Comparison of ENCODE assay signal across 27 cellular contexts in the genomic region with DNA sequence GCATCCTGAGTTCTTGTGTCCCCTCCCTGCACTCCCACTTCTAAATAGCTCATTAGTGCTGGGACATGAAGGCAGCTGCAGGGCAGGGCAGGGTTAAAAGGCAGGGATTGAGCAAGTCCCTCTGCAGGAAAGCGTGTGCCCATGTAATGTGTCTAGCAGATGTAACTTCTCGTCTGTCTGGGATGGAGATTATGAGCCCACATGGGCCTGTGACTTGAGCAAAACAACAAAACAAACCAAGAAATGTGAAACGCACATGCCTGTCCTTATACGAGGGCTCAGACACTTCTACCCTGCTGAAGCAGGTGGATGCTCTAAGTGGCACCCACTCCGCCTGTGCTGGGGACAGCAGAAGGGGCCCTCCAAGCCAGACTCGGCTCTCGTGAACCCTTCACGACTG. TPM values are rescaled to one million over a fixed set of nuclear protein-coding genes. Genes with fewer than 3 reads are reported as not detected.
DNase-seq lines count a peak whose midpoint lies in the region; ATAC-seq and TF ChIP-seq lines count a peak whose summit lies in the region.
"Had no signal": no experiment of that assay in that cellular context is flagged by ENCODE, and none has a peak within 500 bp of the region (broad histone marks: within the 10 kb centered on the region; RNA-seq: fewer than 3 reads in every experiment).

No MANE protein-coding gene starts in this region.

- no peak overlapping the region for H3K27ac Mint-ChIP-seq in activated CD8-positive, alpha-beta T cell treated with anti-CD3 and anti-CD28 coated beads, Interleukin-2, amount 10 ng/mL, durations not matched to agents 7 days and 5 days
- no peak overlapping the region for H3K27ac Mint-ChIP-seq in activated CD8-positive, alpha-beta T cell treated with anti-CD3 and anti-CD28 coated beads for 36 hours
- H3K27ac Mint-ChIP-seq: activated CD4-positive, alpha-beta memory T cell treated with anti-CD3 and anti-CD28 coated beads for 36 hours; activated naive CD8-positive, alpha-beta T cell; endodermal cell had no signal

- H3K9me3 ChIP-seq in fibroblast of lung (ENCODE audit: control insufficient read depth, insufficient read depth, low read depth, low read length): no peaks in the 10 kb centered on the region
- peaks cover 7% of the 10 kb centered on the region for H3K9me3 ChIP-seq in mucosa of descending colon
- H3K9me3 ChIP-seq in uterus: no peaks in the 10 kb centered on the region
- H3K9me3 ChIP-seq: neutrophil had no signal

- TF ChIP-seq CTCF in activated CD8-positive, alpha-beta T cell treated with anti-CD3 and anti-CD28 coated beads for 36 hours (IDR thresholded peaks at IDR 0.05): no peak
- no peak for TF ChIP-seq CTCF in fibroblast of lung (conservative IDR thresholded peaks at IDR 0.05 in 1 of 2, IDR thresholded peaks at IDR 0.05 in 1 of 2; ENCODE audit: low read depth in 1 of 2, low read length in 2 of 2)
- TF ChIP-seq CTCF in mucosa of descending colon (IDR thresholded peaks at IDR 0.05): no peak
- TF ChIP-seq CTCF in uterus (IDR thresholded peaks at IDR 0.05): no peak

- no peak for ATAC-seq in activated CD8-positive, alpha-beta T cell treated with anti-CD3 and anti-CD28 coated beads, Interleukin-2, amount 10 ng/mL, durations not matched to agents 7 days and 5 days
- ATAC-seq in activated CD8-positive, alpha-beta T cell treated with anti-CD3 and anti-CD28 coated beads for 36 hours: no peak
- ATAC-seq in mucosa of descending colon: peak; percentile 34
- ATAC-seq: activated T-cell treated with anti-CD3 and anti-CD28 coated beads, Interleukin-2, amount 50 U/mL, for 4 hours; foreskin keratinocyte; stimulated activated naive CD8-positive, alpha-beta T cell treated with anti-CD3 and anti-CD28 coated beads, Interleukin-15, Interleukin-2, amounts not matched to agents 100 U/mL and 50 U/mL, for 24 hours had no signal

- no peaks in the 10 kb centered on the region for H3K4me1 Mint-ChIP-seq in activated CD8-positive, alpha-beta T cell treated with anti-CD3 and anti-CD28 coated beads, Interleukin-2, amount 10 ng/mL, durations not matched to agents 7 days and 5 days (ENCODE audit: low read depth)
- H3K4me1 Mint-ChIP-seq in activated CD8-positive, alpha-beta T cell treated with anti-CD3 and anti-CD28 coated beads for 36 hours (ENCODE audit: low read depth): peaks cover 8% of the 10 kb centered on the region
- H3K4me1 Mint-ChIP-seq: endodermal cell had no signal

- no peak overlapping the region for H3K27ac ChIP-seq in fibroblast of lung (ENCODE audit: insufficient read depth, low read length)
- H3K27ac ChIP-seq in uterus: peak overlapping the region; percentile 71 to 79
- H3K27ac ChIP-seq: foreskin keratinocyte, neutrophil had no signal

- no peak overlapping the region for H3K9ac ChIP-seq in fibroblast of lung (ENCODE audit: insufficient read depth, low read length)

- no peak overlapping the region for H3K4me2 ChIP-seq in fibroblast of lung (ENCODE audit: extremely low read depth, insufficient read depth, low read length)

- peaks cover 8% of the 10 kb centered on the region for H3K36me3 Mint-ChIP-seq in activated CD8-positive, alpha-beta T cell treated with anti-CD3 and anti-CD28 coated beads, Interleukin-2, amount 10 ng/mL, durations not matched to agents 7 days and 5 days (ENCODE audit: low read depth)
- peaks cover 10% of the 10 kb centered on the region for H3K36me3 Mint-ChIP-seq in activated CD8-positive, alpha-beta T cell treated with anti-CD3 and anti-CD28 coated beads for 36 hours (ENCODE audit: low read depth)

- peak overlapping the region; percentile 32 for H2AFZ ChIP-seq in fibroblast of lung (ENCODE audit: low read length)

- POLR2A ChIA-PET in activated CD8-positive, alpha-beta T cell treated with anti-CD3 and anti-CD28 coated beads, Interleukin-2, amount 10 ng/mL, durations not matched to agents 7 days and 5 days (lab: Charles Lee): no interaction called here
- POLR2A ChIA-PET in activated CD8-positive, alpha-beta T cell treated with anti-CD3 and anti-CD28 coated beads for 36 hours (lab: Charles Lee): no interaction called here

- H3K4me1 ChIP-seq in fibroblast of lung (ENCODE audit: control insufficient read depth, extremely low read depth, insufficient read depth, low read length) (peaks cover 12% of the 10 kb centered on the region), mucosa of descending colon (ENCODE audit: low read depth) (no peaks in the 10 kb centered on the region), uterus (peaks cover 0 to 5% of the 10 kb centered on the region in 2 donors)
- H3K4me1 ChIP-seq: foreskin keratinocyte had no signal

- H3K27me3 ChIP-seq in fibroblast of lung (ENCODE audit: control insufficient read depth, insufficient read depth, low read length) (no peaks in the 10 kb centered on the region), uterus (no peaks in the 10 kb centered on the region)
- H3K27me3 ChIP-seq: foreskin keratinocyte, neutrophil had no signal

- H3K36me3 ChIP-seq in fibroblast of lung (ENCODE audit: control insufficient read depth, insufficient read depth, low read length) (no peaks in the 10 kb centered on the region), mucosa of descending colon (ENCODE audit: low read depth) (no peaks in the 10 kb centered on the region), uterus (no peaks in the 10 kb centered on the region)
- H3K36me3 ChIP-seq: neutrophil had no signal

- H3K4me3 ChIP-seq in fibroblast of lung (replicated peaks in 1 of 4; ENCODE audit: control extremely low read depth in 1 of 4, insufficient read depth in 1 of 4, low read depth in 3 of 4, low read length in 4 of 4) (no peak overlapping the region), mucosa of descending colon (no peak overlapping the region), uterus (no peak overlapping the region)

- intact Hi-C loops in activated CD8-positive, alpha-beta T cell treated with anti-CD3 and anti-CD28 coated beads for 36 hours (cut with micrococcal nuclease): no loop called here
- intact Hi-C loops in mucosa of descending colon (cut with DNase I, micrococcal nuclease): no loop called here
- intact Hi-C loops in uterus (cut with DNase I; ENCODE audit: low total_unique reads): no loop called here

- no peak for TF ChIP-seq POLR2A in uterus (IDR thresholded peaks at IDR 0.05)

- peak; percentile 18 for DNase-seq in activated CD8-positive, alpha-beta T cell treated with anti-CD3 and anti-CD28 coated beads, Interleukin-2, amount 10 ng/mL, durations not matched to agents 7 days and 5 days
- DNase-seq in activated CD8-positive, alpha-beta T cell treated with anti-CD3 and anti-CD28 coated beads for 36 hours: no peak
- DNase-seq in fibroblast of lung (ENCODE audit: low read depth in 2 of 2): peak in 1 of 2 donors; percentile 78
- DNase-seq in mucosa of descending colon: no peak
- no peak for DNase-seq in uterus
- DNase-seq in NOMO-1 (lab: John Stamatoyannopoulos, UW; ENCODE audit: unreplicated experiment in 2 of 2): no peak
- no peak for DNase-seq in stimulated activated CD8-positive, alpha-beta memory T cell treated with anti-CD3 and anti-CD28 coated beads, Interleukin-4, amount 100 ng/mL, for 48 hours
- no peak for DNase-seq in activated naive CD4-positive, alpha-beta T cell (lab: John Stamatoyannopoulos, UW)
- DNase-seq: activated CD4-positive, alpha-beta memory T cell treated with anti-CD3 and anti-CD28 coated beads for 36 hours; activated T-cell treated with anti-CD3 and anti-CD28 coated beads, Interleukin-2, amount 50 U/mL, for 4 hours; endodermal cell; foreskin keratinocyte; GOT3; Karpas-422; NCI-H1092 treated with DMSO at 0.1 percent for 48 hours; NCI-H2081 treated with DMSO at 0.1 percent for 48 hours; NCI-H526; SIG-M5; stimulated activated naive CD8-positive, alpha-beta T cell treated with anti-CD3 and anti-CD28 coated beads, Interleukin-15, Interleukin-2, amounts not matched to agents 100 U/mL and 50 U/mL, for 24 hours; T-helper 1 cell; trophoblast cell had no signal

- H3K4me3 Mint-ChIP-seq in activated CD8-positive, alpha-beta T cell treated with anti-CD3 and anti-CD28 coated beads, Interleukin-2, amount 10 ng/mL, durations not matched to agents 7 days and 5 days: no peak overlapping the region
- H3K4me3 Mint-ChIP-seq in activated CD8-positive, alpha-beta T cell treated with anti-CD3 and anti-CD28 coated beads for 36 hours: no peak overlapping the region
- H3K4me3 Mint-ChIP-seq: activated CD4-positive, alpha-beta memory T cell treated with anti-CD3 and anti-CD28 coated beads for 36 hours; activated naive CD8-positive, alpha-beta T cell; activated T-cell treated with anti-CD3 and anti-CD28 coated beads, Interleukin-2, amount 50 U/mL, for 4 hours; CD14-positive monocyte; endodermal cell had no signal

- CTCF ChIA-PET in activated CD8-positive, alpha-beta T cell treated with anti-CD3 and anti-CD28 coated beads, Interleukin-2, amount 10 ng/mL, durations not matched to agents 7 days and 5 days (lab: Charles Lee): no interaction called here
- CTCF ChIA-PET in activated CD8-positive, alpha-beta T cell treated with anti-CD3 and anti-CD28 coated beads for 36 hours (lab: Charles Lee): no interaction called here

- H3K9me3 Mint-ChIP-seq in activated CD8-positive, alpha-beta T cell treated with anti-CD3 and anti-CD28 coated beads, Interleukin-2, amount 10 ng/mL, durations not matched to agents 7 days and 5 days (ENCODE audit: insufficient read depth): peaks cover 24% of the 10 kb centered on the region
- H3K9me3 Mint-ChIP-seq in activated CD8-positive, alpha-beta T cell treated with anti-CD3 and anti-CD28 coated beads for 36 hours: peaks cover 11% of the 10 kb centered on the region

- no peaks in the 10 kb centered on the region for H3K27me3 Mint-ChIP-seq in activated CD8-positive, alpha-beta T cell treated with anti-CD3 and anti-CD28 coated beads, Interleukin-2, amount 10 ng/mL, durations not matched to agents 7 days and 5 days (ENCODE audit: low read depth)
- H3K27me3 Mint-ChIP-seq in activated CD8-positive, alpha-beta T cell treated with anti-CD3 and anti-CD28 coated beads for 36 hours: no peaks in the 10 kb centered on the region
- H3K27me3 Mint-ChIP-seq: activated CD4-positive, alpha-beta memory T cell treated with anti-CD3 and anti-CD28 coated beads for 36 hours; activated naive CD8-positive, alpha-beta T cell had no signal

- H4K20me1 ChIP-seq in fibroblast of lung (ENCODE audit: control insufficient read depth, extremely low read depth, insufficient read depth, low read length): no peaks in the 10 kb centered on the region

- H3K79me2 ChIP-seq in fibroblast of lung (ENCODE audit: control insufficient read depth, insufficient read depth, low read length): no peaks in the 10 kb centered on the region

RNA-seq across cellular contexts. Expression of gene RHOQ, which starts 22.2 kb away (rescaled TPM):
- 10 to 100 TPM; 12.5 to 13.4 TPM for total RNA-seq in activated CD8-positive, alpha-beta T cell treated with anti-CD3 and anti-CD28 coated beads, Interleukin-2, amount 10 ng/mL, durations not matched to agents 7 days and 5 days
- 10 to 100 TPM; 14.0 to 15.0 TPM for total RNA-seq in activated CD8-positive, alpha-beta T cell treated with anti-CD3 and anti-CD28 coated beads for 36 hours
- total RNA-seq in fibroblast of lung: 94.8 and 137 TPM in 2 replicates
- polyA plus RNA-seq in fibroblast of lung: 108 and 210 TPM in 2 replicates
- polyA plus RNA-seq in fibroblast of lung (2012): 82.1 and 167 TPM in 2 replicates
- polyA minus RNA-seq in fibroblast of lung (ENCODE audit: low replicate concordance): 19.3 and 56.5 TPM in 2 replicates
- 100 to 1,000 TPM in 1 of 3 donors, 10 to 100 TPM in 1, 1 to 10 TPM in 1; 9.6 to 103 (median 26.8) TPM for total RNA-seq in mucosa of descending colon
- 100 to 1,000 TPM in 2 of 4 donors, 10 to 100 TPM in 2; 62.0 to 221 (median 100.0) TPM for total RNA-seq in uterus

RNA-seq across cellular contexts. Expression of gene ATP6V1E2, which starts 22.3 kb away (rescaled TPM):
- 1 to 10 TPM; 4.8 to 6.3 TPM for total RNA-seq in activated CD8-positive, alpha-beta T cell treated with anti-CD3 and anti-CD28 coated beads, Interleukin-2, amount 10 ng/mL, durations not matched to agents 7 days and 5 days
- total RNA-seq in activated CD8-positive, alpha-beta T cell treated with anti-CD3 and anti-CD28 coated beads for 36 hours: 1 to 10 TPM; 6.3 to 6.8 TPM
- 3.3 and 5.6 TPM in 2 replicates for total RNA-seq in fibroblast of lung
- 2.7 and 4.7 TPM in 2 replicates for polyA plus RNA-seq in fibroblast of lung
- polyA plus RNA-seq in fibroblast of lung (2012): 2.0 and 3.8 TPM in 2 replicates
- polyA minus RNA-seq in fibroblast of lung (ENCODE audit: low replicate concordance): 0.86 and 3.2 TPM in 2 replicates
- total RNA-seq in mucosa of descending colon: 1 to 10 TPM; 1.4 to 6.4 (median 3.7) TPM
- total RNA-seq in uterus: 1 to 10 TPM in 2 of 4 donors, not detected in 2; 4.6 to 5.3 TPM

RNA-seq across cellular contexts. Expression of gene TMEM247, which starts 40.7 kb away (rescaled TPM):
- not detected for total RNA-seq in activated CD8-positive, alpha-beta T cell treated with anti-CD3 and anti-CD28 coated beads, Interleukin-2, amount 10 ng/mL, durations not matched to agents 7 days and 5 days
- not detected for total RNA-seq in activated CD8-positive, alpha-beta T cell treated with anti-CD3 and anti-CD28 coated beads for 36 hours
- total RNA-seq in fibroblast of lung (not detected in 2 replicates), mucosa of descending colon (not detected), uterus (not detected)
- polyA plus RNA-seq in fibroblast of lung: not detected in 2 replicates
- not detected in 2 replicates for polyA plus RNA-seq in fibroblast of lung (2012)
- not detected in 2 replicates for polyA minus RNA-seq in fibroblast of lung (ENCODE audit: low replicate concordance)
- total RNA-seq: activated CD4-positive, alpha-beta memory T cell treated with anti-CD3 and anti-CD28 coated beads for 36 hours; activated T-cell treated with anti-CD3 and anti-CD28 coated beads, Interleukin-2, amount 50 U/mL, for 4 hours; endodermal cell; foreskin keratinocyte; HT-29; mucosa of gallbladder; renal cortical epithelial cell had no signal
- polyA plus RNA-seq: CD14-positive monocyte, foreskin keratinocyte had no signal
